In the genomic region with DNA sequence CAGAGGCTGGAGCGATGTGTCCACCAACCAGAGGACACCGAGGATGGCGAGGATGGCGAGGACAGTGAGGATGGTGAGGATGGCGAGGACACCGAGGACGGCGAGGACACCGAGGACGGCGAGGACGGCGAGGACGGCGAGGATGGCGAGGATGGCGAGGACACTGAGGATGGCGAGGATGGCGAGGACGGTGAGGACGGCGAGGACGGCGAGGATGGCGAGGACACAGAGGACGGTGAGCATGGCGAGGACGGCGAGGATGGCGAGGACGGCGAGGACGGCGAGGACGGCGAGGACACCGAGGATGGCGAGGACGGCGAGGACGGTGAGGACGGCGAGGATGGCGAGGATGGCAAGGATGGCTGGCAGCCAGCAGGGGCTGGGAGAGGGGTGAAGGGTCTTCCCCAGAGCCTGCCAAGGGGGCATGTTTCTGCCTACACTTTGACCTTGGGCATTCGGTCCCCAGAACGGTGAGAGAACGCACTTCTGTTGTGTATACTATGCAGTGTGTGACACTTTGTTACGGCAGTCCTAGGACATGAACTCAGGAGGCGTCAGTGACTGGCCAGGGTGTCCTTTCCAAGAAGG, we compare ENCODE assay signal across 26 cellular contexts.
"Had no signal": no experiment of that assay in that cellular context is flagged by ENCODE, and none has a peak within 500 bp of the region (broad histone marks: within the 10 kb centered on the region; RNA-seq: fewer than 3 reads in every experiment).

No MANE protein-coding gene starts in this region.

- H3K4me3 ChIP-seq: Peyer's patch had no signal

- H3K27ac ChIP-seq: Peyer's patch, RWPE1 had no signal

- DNase-seq: activated B cell treated with CpG ODN at 0.5 μM for 24 hours; activated CD4-positive, alpha-beta T cell treated with anti-CD3 and anti-CD28 coated beads for 1 hour; activated CD4-positive, alpha-beta T cell treated with anti-CD3 and anti-CD28 coated beads, Interleukin-2, amount 10 ng/mL, durations not matched to agents 24 days and 14 days; activated CD4-positive, alpha-beta T cell treated with anti-CD3 and anti-CD28 coated beads, Interleukin-2, amount 50 U/mL, for 48 hours; activated CD8-positive, alpha-beta memory T cell treated with anti-CD3 and anti-CD28 coated beads, Interleukin-2, amount 10 ng/mL, durations not matched to agents 7 days and 5 days; activated effector memory CD4-positive, alpha-beta T cell treated with anti-CD3 and anti-CD28 coated beads, Interleukin-2, amount 50 U/mL, for 16 hours; activated naive CD4-positive, alpha-beta T cell treated with anti-CD3 and anti-CD28 coated beads for 36 hours; activated T-cell treated with anti-CD3 and anti-CD28 coated beads, Interleukin-2, amount 50 U/mL, for 24 hours; amygdala; IMR-90; Kasumi-1; KBM-7; NCI-H1105 treated with DMSO at 0.1 percent for 48 hours; NCI-H1436 treated with DMSO at 0.1 percent for 48 hours; NCI-H187; NCI-H2081; NCI-H510A treated with DMSO at 0.1 percent for 48 hours; NCI-H69; Peyer's patch; SIG-M5; T-cell; T-helper 2 cell; T1000 had no signal

- ATAC-seq: activated CD8-positive, alpha-beta memory T cell treated with anti-CD3 and anti-CD28 coated beads, Interleukin-2, amount 10 ng/mL, durations not matched to agents 7 days and 5 days; T-cell had no signal

- H3K9me3 ChIP-seq: Peyer's patch had no signal

- H3K27me3 ChIP-seq: Peyer's patch had no signal

- FAIRE-seq: astrocyte, TTC549 had no signal

- H3K36me3 ChIP-seq: Peyer's patch had no signal
